Comparison of ENCODE assay signal across 18 cellular contexts in the genomic region with DNA sequence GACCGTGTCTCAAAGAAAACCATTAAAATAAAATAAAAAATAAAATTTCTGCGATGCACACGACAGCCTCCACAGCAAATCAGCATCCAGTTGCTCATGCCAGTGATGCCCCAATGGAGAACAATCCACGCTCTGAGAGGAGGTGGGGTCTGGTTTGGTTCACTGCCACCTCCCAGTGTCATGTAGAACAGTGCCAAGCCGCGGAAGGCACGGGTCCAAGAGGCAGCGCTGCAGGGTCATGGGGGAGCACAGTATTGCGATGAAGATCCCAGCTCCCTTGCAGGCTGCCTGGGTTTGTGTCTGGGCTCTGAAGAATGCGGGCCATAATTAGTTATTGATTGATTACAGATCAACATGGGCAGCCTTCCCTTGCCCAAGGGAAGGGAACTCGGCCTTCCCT.
"Had no signal": no experiment of that assay in that cellular context is flagged by ENCODE, and none has a peak within 500 bp of the region (broad histone marks: within the 10 kb centered on the region; RNA-seq: fewer than 3 reads in every experiment).

No MANE protein-coding gene starts in this region.

- DNase-seq: activated CD4-positive, alpha-beta T cell treated with anti-CD3 and anti-CD28 coated beads for 1 hour; activated effector memory CD4-positive, alpha-beta T cell treated with anti-CD3 and anti-CD28 coated beads, Interleukin-2, amount 50 U/mL, for 16 hours; activated naive CD4-positive, alpha-beta T cell treated with anti-CD3 and anti-CD28 coated beads, Interleukin-2, amount 50 U/mL, for 16 hours; activated T-cell treated with anti-CD3 and anti-CD28 coated beads, Interleukin-2, amount 50 U/mL, for 72 hours; erythroblast; gastrocnemius medialis; heart left ventricle; sigmoid colon; spleen; stimulated activated CD4-positive, alpha-beta T cell treated with anti-CD3 and anti-CD28 coated beads, Interleukin-4, amount 100 ng/mL, for 4 hours; SW 1271; upper lobe of right lung; WERI-Rb-1 had no signal

- H3K9me3 Mint-ChIP-seq: activated T-cell treated with anti-CD3 and anti-CD28 coated beads, Interleukin-2, amount 50 U/mL, for 72 hours; nephron; stimulated activated memory B cell treated with anti-CD40 and anti-IgM and Interleukin-4, amounts not matched to agents 10 μg/mL and 1 μg/mL and 100 μg/mL, for 72 hours had no signal

- H3K27me3 ChIP-seq: ascending aorta, cardiac muscle cell, dorsolateral prefrontal cortex, gastrocnemius medialis, heart left ventricle, sigmoid colon, spleen, upper lobe of right lung had no signal

- H3K36me3 Mint-ChIP-seq: stimulated activated memory B cell treated with anti-CD40 and anti-IgM and Interleukin-4, amounts not matched to agents 10 μg/mL and 1 μg/mL and 100 μg/mL, for 72 hours had no signal

- H3K27ac ChIP-seq: ascending aorta, cardiac muscle cell, gastrocnemius medialis, heart left ventricle, sigmoid colon, spleen, upper lobe of right lung, WERI-Rb-1 had no signal

- H3K4me1 Mint-ChIP-seq: nephron had no signal

- H3K4me3 Mint-ChIP-seq: activated T-cell treated with anti-CD3 and anti-CD28 coated beads, Interleukin-2, amount 50 U/mL, for 72 hours; nephron; stimulated activated memory B cell treated with anti-CD40 and anti-IgM and Interleukin-4, amounts not matched to agents 10 μg/mL and 1 μg/mL and 100 μg/mL, for 72 hours had no signal

- H3K9me3 ChIP-seq: ascending aorta, gastrocnemius medialis, heart left ventricle, sigmoid colon, spleen, upper lobe of right lung had no signal

- H3K27ac Mint-ChIP-seq: activated T-cell treated with anti-CD3 and anti-CD28 coated beads, Interleukin-2, amount 50 U/mL, for 72 hours; nephron; stimulated activated memory B cell treated with anti-CD40 and anti-IgM and Interleukin-4, amounts not matched to agents 10 μg/mL and 1 μg/mL and 100 μg/mL, for 72 hours had no signal

- ATAC-seq: activated T-cell treated with anti-CD3 and anti-CD28 coated beads, Interleukin-2, amount 50 U/mL, for 72 hours; gastrocnemius medialis; stimulated activated memory B cell treated with anti-CD40 and anti-IgM and Interleukin-4, amounts not matched to agents 10 μg/mL and 1 μg/mL and 100 μg/mL, for 72 hours; upper lobe of right lung had no signal
